In genomic region chr20:36861625-36861874, GRCh38 we compare ENCODE assay signal across 1 cellular context.
TF ChIP-seq lines count a peak whose summit lies in the region.

No MANE protein-coding gene starts in this region.

TF ChIP-seq in HCT116, 20 proteins besides CTCF, POLR2A, EP300 and RAD21 (continued from another document):
- TF ChIP-seq REST (IDR thresholded peaks at IDR 0.05; ENCODE audit: low read depth) (no peak), ZFX (IDR thresholded peaks at IDR 0.05) (no peak), ZBTB33 (IDR thresholded peaks at IDR 0.05; ENCODE audit: extremely low read depth, insufficient replicate concordance, low read length) (no peak), ZNF274 (IDR thresholded peaks at IDR 0.05; ENCODE audit: low read depth, low read length) (no peak), ELF1 (IDR thresholded peaks at IDR 0.05; ENCODE audit: borderline replicate concordance, low read depth) (no peak), JUND (IDR thresholded peaks at IDR 0.05) (no peak), SP1 (IDR thresholded peaks at IDR 0.05; ENCODE audit: low read depth) (no peak)
